Comparison of ENCODE assay signal across 1 cellular context in the genomic region with DNA sequence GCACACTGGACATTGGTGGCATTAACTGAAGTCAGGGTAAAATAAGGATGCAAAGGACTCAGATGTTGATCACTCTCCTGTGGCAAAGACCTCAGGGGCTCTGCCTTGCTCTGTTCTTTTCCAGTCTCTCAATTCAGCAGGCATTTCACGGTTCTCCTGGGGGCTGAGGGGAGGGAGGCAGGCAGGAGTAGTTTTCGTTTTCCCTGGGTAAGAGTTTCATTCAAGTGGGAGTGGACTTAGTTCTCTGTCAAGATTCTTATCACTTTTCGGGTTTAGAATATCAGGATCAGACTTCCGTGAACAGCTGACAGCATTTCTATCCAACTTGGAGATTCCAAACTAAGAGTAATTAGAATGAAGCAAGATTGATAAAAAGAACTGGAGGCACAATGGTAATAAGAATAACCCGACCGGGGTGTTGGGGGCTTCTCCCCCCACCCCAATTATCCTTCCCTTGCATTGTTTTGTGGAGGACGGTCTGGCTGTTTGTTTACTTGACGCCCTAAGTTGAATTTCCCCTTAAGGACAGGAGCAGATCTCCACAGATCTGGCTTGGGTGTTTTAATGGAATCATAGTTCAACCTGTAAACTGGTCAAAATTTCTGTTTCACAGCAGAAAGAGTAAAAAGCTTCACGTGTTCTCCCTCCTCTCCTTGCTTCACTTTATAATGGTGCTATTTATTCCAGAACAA.
TF ChIP-seq lines count a peak whose summit lies in the region.

No MANE protein-coding gene starts in this region.

TF ChIP-seq in HCT116, 20 proteins besides CTCF, POLR2A, EP300 and RAD21 (continued from another document):
- no peak for TF ChIP-seq SP1 (IDR thresholded peaks at IDR 0.05; ENCODE audit: low read depth)
- TF ChIP-seq, protein P1, sequence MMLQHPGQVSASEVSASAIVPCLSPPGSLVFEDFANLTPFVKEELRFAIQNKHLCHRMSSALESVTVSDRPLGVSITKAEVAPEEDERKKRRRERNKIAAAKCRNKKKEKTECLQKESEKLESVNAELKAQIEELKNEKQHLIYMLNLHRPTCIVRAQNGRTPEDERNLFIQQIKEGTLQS (IDR thresholded peaks at IDR 0.05): no peak
TF ChIP-seq in HCT116: peak in this region for 0.
